Comparison of ENCODE assay signal across 9 cellular contexts in the genomic region with DNA sequence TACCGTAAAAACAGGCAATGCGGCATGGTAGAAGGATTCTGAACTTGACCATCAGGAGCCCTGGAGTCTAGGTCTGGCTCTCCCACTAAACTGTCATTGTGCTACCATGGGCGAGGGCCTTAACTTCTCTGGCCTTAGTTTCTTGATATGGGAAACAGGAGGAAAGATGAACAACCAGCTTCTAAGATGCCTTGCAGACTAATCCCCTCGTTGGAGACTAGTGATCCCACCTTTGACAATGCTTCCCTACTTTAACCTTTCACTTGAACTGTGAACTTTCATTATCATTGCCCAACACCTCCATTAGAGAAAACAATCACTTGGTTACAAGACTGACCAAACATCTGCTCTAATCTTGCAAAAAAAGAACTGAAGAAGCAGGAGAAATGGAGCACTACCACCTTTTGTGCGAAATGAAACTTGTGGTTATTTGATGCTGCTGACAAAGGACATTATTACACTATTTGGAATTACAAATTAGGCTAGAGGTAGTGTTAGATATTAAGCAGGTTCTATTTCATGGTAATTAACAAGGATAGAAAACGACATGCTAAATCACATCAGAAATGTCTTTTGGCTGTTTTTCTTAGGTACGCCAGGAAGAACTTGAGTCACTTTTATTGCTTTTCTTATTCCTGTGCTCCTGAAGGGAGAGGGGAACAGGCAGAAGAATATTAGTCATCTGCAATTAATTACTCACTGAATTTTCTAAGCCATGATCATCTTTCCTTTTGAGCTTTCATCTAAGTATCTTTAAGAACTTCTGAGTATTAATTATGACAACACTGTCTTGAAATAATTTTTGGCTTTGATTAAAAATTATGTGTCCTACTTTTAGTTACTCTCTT. TPM values are rescaled to one million over a fixed set of nuclear protein-coding genes. Genes with fewer than 3 reads are reported as not detected.
A peak's percentile ranks its signal among the peaks of the same experiment; 100 is the strongest.
DNase-seq lines count a peak whose midpoint lies in the region; ATAC-seq, FAIRE-seq and TF ChIP-seq lines count a peak whose summit lies in the region.
"Had no signal": no experiment of that assay in that cellular context is flagged by ENCODE, and none has a peak within 500 bp of the region (broad histone marks: within the 10 kb centered on the region; RNA-seq: fewer than 3 reads in every experiment).

No MANE protein-coding gene starts in this region.

- TF ChIP-seq CTCF in Calu3 (IDR thresholded peaks at IDR 0.05; ENCODE audit: unreplicated experiment) (no peak), K562 (IDR thresholded peaks at IDR 0.05 in 2 of 3, conservative IDR thresholded peaks at IDR 0.05 in 1 of 3; ENCODE audit: insufficient read depth in 2 of 3, low read depth in 1 of 3, low read length in 3 of 3) (no peak), GM13977 (IDR thresholded peaks at IDR 0.05; ENCODE audit: extremely low read depth, insufficient read depth, missing control alignments) (no peak)

- peak overlapping the region; percentile 73 for H3K27ac Mint-ChIP-seq in Calu3 (ENCODE audit: unreplicated experiment)
- H3K27ac Mint-ChIP-seq in naive thymus-derived CD8-positive, alpha-beta T cell, result peak overlapping the region; percentile 77 to 98 (median 90)

- no peaks in the 10 kb centered on the region; the same call in 2 of the 3 replicates for H3K36me3 ChIP-seq in K562 (ENCODE audit: control insufficient read depth, insufficient read depth, low read length)

- no peaks in the 10 kb centered on the region for H3K9me3 ChIP-seq in K562 (replicated peaks; ENCODE audit: control insufficient read depth, insufficient read depth, low read depth, low read length)

- no peaks in the 10 kb centered on the region for H3K79me2 ChIP-seq in K562 (ENCODE audit: control insufficient read depth, insufficient read depth, low read length)

- H3K27ac ChIP-seq in K562 (ENCODE audit: extremely low read depth, low read depth, low read length), result no peak overlapping the region; the same call in 1 of the 3 replicates

- H3K4me2 ChIP-seq in K562 (ENCODE audit: insufficient read depth, low read length), result peak overlapping the region; percentile 28; the same call in 1 of the 2 replicates

- no peak for TF ChIP-seq EP300 in K562 (IDR thresholded peaks at IDR 0.05; ENCODE audit: low read length)

- TF ChIP-seq POLR2A in K562 (conservative IDR thresholded peaks at IDR 0.05), result no peak

- no peak for DNase-seq in Calu3
- DNase-seq in HT1080 (ENCODE audit: low read depth), result peak; percentile 86
- DNase-seq in K562 (ENCODE audit: extremely low read depth in 1 of 4, low spot score in 3 of 4), result no peak
- DNase-seq in naive thymus-derived CD8-positive, alpha-beta T cell, result no peak
- DNase-seq in left lobe of liver (ENCODE audit: low spot score), result no peak
- no peak for DNase-seq in GM13977 (ENCODE audit: low spot score)
- no peak for DNase-seq in amygdala (lab: John Stamatoyannopoulos, UW)
- DNase-seq: glutamatergic neuron had no signal

- intact Hi-C loops in Calu3 (cut with micrococcal nuclease; ENCODE audit: unreplicated experiment), result no loop called here
- intact Hi-C loops in K562 (cut with micrococcal nuclease), result no loop called here

- CTCF ChIA-PET in Calu3 (lab: Charles Lee), result interaction anchor here (0.8 to 0.9 kb wide), 3 partner anchors 15 to 272 kb away, joined by 3 to 9 read pairs (median 3); no protein-coding TSS in a partner anchor
- CTCF ChIA-PET in K562 (lab: Yijun Ruan, JAX; ENCODE audit: low intra/inter-chr PET ratio), result no interaction called here

- peak overlapping the region in 1 of 2 experiments; percentile 6; a peak in 1 of 4 replicates for H3K9ac ChIP-seq in K562 (ENCODE audit: insufficient read depth in 1 of 2, low read depth in 2 of 2, low read length in 2 of 2)

- H3K4me1 ChIP-seq in K562 (replicated peaks in 1 of 2; ENCODE audit: control insufficient read depth in 2 of 2, insufficient read depth in 2 of 2, low read length in 2 of 2), result peaks cover 0 to 39% of the 10 kb centered on the region in 2 experiments; a peak in 4 of 5 replicates

- BruUV-seq in Calu3 (replicated peaks; lab: Mats Ljungman, UMichigan) (no TSS peak), K562 (replicated peaks; lab: Mats Ljungman, UMichigan) (no TSS peak)

- H3K4me3 Mint-ChIP-seq in Calu3 (ENCODE audit: low read depth, unreplicated experiment), result peak overlapping the region; percentile 17
- peak overlapping the region; percentile 55 to 84 (median 78) for H3K4me3 Mint-ChIP-seq in naive thymus-derived CD8-positive, alpha-beta T cell

- no peaks in the 10 kb centered on the region for H3K9me3 Mint-ChIP-seq in Calu3 (ENCODE audit: low read depth, unreplicated experiment)
- no peaks in the 10 kb centered on the region for H3K9me3 Mint-ChIP-seq in naive thymus-derived CD8-positive, alpha-beta T cell

- no peaks in the 10 kb centered on the region for H3K27me3 Mint-ChIP-seq in Calu3 (ENCODE audit: unreplicated experiment)
- H3K27me3 Mint-ChIP-seq in naive thymus-derived CD8-positive, alpha-beta T cell, result no peaks in the 10 kb centered on the region

- no peak for TF ChIP-seq RAD21 in K562 (CRISPR knock-in tag; conservative IDR thresholded peaks at IDR 0.05 in 1 of 2, IDR thresholded peaks at IDR 0.05 in 1 of 2)

- H3K4me1 Mint-ChIP-seq in Calu3 (ENCODE audit: low read depth, unreplicated experiment), result peaks cover 44% of the 10 kb centered on the region
- H3K4me1 Mint-ChIP-seq in naive thymus-derived CD8-positive, alpha-beta T cell, result peaks cover 16 to 61% (median 51%) of the 10 kb centered on the region in 4 donors

- FAIRE-seq in K562 (lab: Jason Lieb, UNC), result peak; percentile 42

- no peaks in the 10 kb centered on the region for H4K20me1 ChIP-seq in K562 (replicated peaks; ENCODE audit: control insufficient read depth, insufficient read depth, low read length)

- in situ Hi-C loops in K562 (cut with MboI), result loop anchor here (10.0 kb wide), 1 partner anchor 154 kb away; no protein-coding TSS in a partner anchor
- in situ Hi-C loops in GM13977 (cut with MboI; ENCODE audit: low pct_unique_long_range_greater_than_20kb, low sequenced_read_pairs, unreplicated experiment), result no loop called here

- H3K9me1 ChIP-seq in K562 (ENCODE audit: control insufficient read depth, insufficient read depth, low read length), result no peaks in the 10 kb centered on the region

- POLR2A ChIA-PET in K562 (lab: Yijun Ruan, JAX), result interaction anchor here (0.6 to 1.8 kb wide), 5 partner anchors 8 to 85 kb away, joined by 3 to 6 read pairs (median 3); no protein-coding TSS in a partner anchor
- POLR2A ChIA-PET in naive thymus-derived CD8-positive, alpha-beta T cell (lab: Charles Lee), result interaction anchor here (0.5 to 3.1 kb wide), 10 partner anchors 9 to 1246 kb away, joined by 3 to 17 read pairs (median 4); partner anchors contain the start of genes ARHGAP18 and L3MBTL3

- H3K36me3 Mint-ChIP-seq in Calu3 (ENCODE audit: insufficient read depth, unreplicated experiment), result no peaks in the 10 kb centered on the region
- no peaks in the 10 kb centered on the region for H3K36me3 Mint-ChIP-seq in naive thymus-derived CD8-positive, alpha-beta T cell

- H3K4me3 ChIP-seq in K562, result no peak overlapping the region

- H3K27me3 ChIP-seq in K562 (ENCODE audit: control insufficient read depth in 2 of 2, insufficient read depth in 2 of 2, low read length in 2 of 2), result no peaks in the 10 kb centered on the region

- ATAC-seq in K562 (peak; percentile 22), left lobe of liver (no peak), GM21576 (IDR thresholded peaks at IDR 0.05; ENCODE audit: unreplicated experiment) (no peak)
- no peak for ATAC-seq in naive thymus-derived CD8-positive, alpha-beta T cell

- 52% methylated on average over 7 of the region's 7 CpGs for WGBS in K562 (ENCODE audit: insufficient coverage, low coverage, missing lambda C conversion rate)

- peak overlapping the region; percentile 77 for H2AFZ ChIP-seq in K562 (ENCODE audit: low read depth, low read length)

RNA-seq across cellular contexts. Expression of gene ARHGAP18, which starts 39.1 kb away (rescaled TPM):
- total RNA-seq in Calu3 (2022) (64.5 and 65.6 TPM in 2 replicates), K562 (2014; rRNA removed) (15.5 and 16.2 TPM in 2 replicates), K562 (2014; rRNA removed; fragmentation: Illumina TruSeq; extraction: Trizol) (29.7 and 33.9 TPM in 2 replicates), K562 (2015; rRNA removed; fragmentation: Illumina TruSeq; extraction: Trizol) (21.6 and 24.3 TPM in 2 replicates), K562 (2021) (18.4 and 21.1 TPM in 2 replicates), left lobe of liver (4.7 TPM)
- 30.4 and 32.1 TPM in 2 replicates for total RNA-seq in HT1080 (2014; rRNA removed; shearing (Covaris generic))
- 14.6 and 19.6 TPM in 2 replicates for polyA plus RNA-seq in HT1080 (2015; cell fraction: cytosol; rRNA removed)
- 15.9 and 16.2 TPM in 2 replicates for polyA plus RNA-seq in HT1080 (2015; cell fraction: nucleus; rRNA removed)
- 15.1 and 38.1 TPM in 2 replicates for total RNA-seq in K562 (2011; cell fraction: chromatin; rRNA removed; ENCODE audit: low replicate concordance)
- total RNA-seq in K562 (2011; cell fraction: nucleolus; rRNA removed), result 9.8 and 11.2 TPM in 2 replicates
- total RNA-seq in K562 (2011; cell fraction: nucleoplasm; rRNA removed), result 14.4 and 21.6 TPM in 2 replicates
- polyA plus RNA-seq in K562 (2011; rRNA removed) (25.6 and 25.8 TPM in 2 replicates), K562 (2014; fragmentation: Illumina TruSeq; extraction: Trizol) (20.2 and 22.0 TPM in 2 replicates), K562 (2014; fragmentation: Nextera tagmentation; extraction: Ambion mirVana) (10 to 100 TPM; 17.8 to 19.0 TPM), K562 (2014; rRNA removed) (11.8 and 13.3 TPM in 2 replicates)
- polyA plus RNA-seq in K562 (2011; cell fraction: cytosol; rRNA removed), result 4.0 and 10.9 TPM in 2 replicates
- polyA plus RNA-seq in K562 (2011; cell fraction: nucleus; rRNA removed), result 7.1 and 10.8 TPM in 2 replicates
- polyA plus RNA-seq in K562 (2012), result 14.6 and 19.2 TPM in 2 replicates
- polyA minus RNA-seq in K562 (2011; rRNA and poly(A)+ RNA removed), result 38.4 and 50.9 TPM in 2 replicates
- 16.6 and 20.7 TPM in 2 replicates for polyA minus RNA-seq in K562 (2011; cell fraction: cytosol; rRNA and poly(A)+ RNA removed)
- 13.2 and 34.0 TPM in 2 replicates for polyA minus RNA-seq in K562 (2011; cell fraction: nucleus; rRNA and poly(A)+ RNA removed)
- 1 to 10 TPM; 1.4 to 2.3 TPM for total RNA-seq in naive thymus-derived CD8-positive, alpha-beta T cell
- 1 to 10 TPM in 1 of 3 donors, under 1 TPM in 2; 0.64 to 2.4 (median 0.73) TPM for polyA plus RNA-seq in naive thymus-derived CD8-positive, alpha-beta T cell
